In genomic region chr11:34650528-34650927, GRCh38 we compare ENCODE assay signal across 9 cellular contexts. TPM values are rescaled to one million over a fixed set of nuclear protein-coding genes. Genes with fewer than 3 reads are reported as not detected.
A peak's percentile ranks its signal among the peaks of the same experiment; 100 is the strongest.
DNase-seq lines count a peak whose midpoint lies in the region; ATAC-seq and TF ChIP-seq lines count a peak whose summit lies in the region.
"Had no signal": no experiment of that assay in that cellular context is flagged by ENCODE, and none has a peak within 500 bp of the region (broad histone marks: within the 10 kb centered on the region; RNA-seq: fewer than 3 reads in every experiment).

No MANE protein-coding gene starts in this region.

- TF ChIP-seq POLR2A in gastroesophageal sphincter (IDR thresholded peaks at IDR 0.05): no peak

- H3K27ac ChIP-seq in lower lobe of right lung (no peak overlapping the region), gastroesophageal sphincter (no peak overlapping the region), trophoblast cell (ENCODE audit: low read depth, low read length) (no peak overlapping the region)
- H3K27ac ChIP-seq: neutrophil had no signal

- no peak overlapping the region for H2BK120ac ChIP-seq in trophoblast cell (ENCODE audit: insufficient read depth, low read length, poor library complexity)

- H2BK5ac ChIP-seq in trophoblast cell (ENCODE audit: low read depth, low read length, poor library complexity): no peak overlapping the region

- ATAC-seq in GM19395 (IDR thresholded peaks at IDR 0.05; ENCODE audit: unreplicated experiment) (peak; percentile 94), HG03442 (IDR thresholded peaks at IDR 0.05; ENCODE audit: unreplicated experiment) (peak; percentile 91), lower lobe of right lung (peak; percentile 34 to 47), gastroesophageal sphincter (no peak)

- H3K27me3 ChIP-seq in lower lobe of right lung (ENCODE audit: low read depth) (no peaks in the 10 kb centered on the region), gastroesophageal sphincter (peaks cover 10% of the 10 kb centered on the region), trophoblast cell (ENCODE audit: insufficient read depth, low read length) (no peaks in the 10 kb centered on the region)

- no peak overlapping the region for H3K18ac ChIP-seq in trophoblast cell (ENCODE audit: low read length)

- H4K12ac ChIP-seq in trophoblast cell (ENCODE audit: low read depth, low read length): no peak overlapping the region

- H2BK12ac ChIP-seq in trophoblast cell (ENCODE audit: low read length): no peak overlapping the region

- peaks cover 4% of the 10 kb centered on the region for H3K36me3 ChIP-seq in lower lobe of right lung
- H3K36me3 ChIP-seq in gastroesophageal sphincter: no peaks in the 10 kb centered on the region
- no peaks in the 10 kb centered on the region for H3K36me3 ChIP-seq in trophoblast cell (ENCODE audit: control insufficient read depth in 1 of 2, insufficient read depth in 2 of 2, low read length in 2 of 2)
- H3K36me3 ChIP-seq: neutrophil had no signal

- no peak overlapping the region for H3K14ac ChIP-seq in trophoblast cell (ENCODE audit: low read length)

- no peak overlapping the region for H3K4ac ChIP-seq in trophoblast cell (ENCODE audit: low read depth, low read length)

- H3K9me3 ChIP-seq in lower lobe of right lung (no peaks in the 10 kb centered on the region), gastroesophageal sphincter (no peaks in the 10 kb centered on the region), trophoblast cell (ENCODE audit: insufficient read depth, low read depth, low read length) (peaks cover 1% of the 10 kb centered on the region)
- H3K9me3 ChIP-seq: neutrophil had no signal

- no peak for TF ChIP-seq CTCF in lower lobe of right lung (IDR thresholded peaks at IDR 0.05)
- TF ChIP-seq CTCF in gastroesophageal sphincter (IDR thresholded peaks at IDR 0.05): no peak

- H3K79me2 ChIP-seq in trophoblast cell (ENCODE audit: control insufficient read depth, insufficient read depth, low read length, poor library complexity): no peaks in the 10 kb centered on the region

- H3K9ac ChIP-seq in trophoblast cell (ENCODE audit: low read length): no peak overlapping the region

- H4K8ac ChIP-seq in trophoblast cell (ENCODE audit: low read depth, low read length): no peak overlapping the region

- H3K79me1 ChIP-seq in trophoblast cell (ENCODE audit: low read length): no peaks in the 10 kb centered on the region

- H3K23ac ChIP-seq in trophoblast cell (ENCODE audit: low read length): no peak overlapping the region

- WGBS in gastroesophageal sphincter (ENCODE audit: low coverage in 1 of 2), 2 donors: 49 to 66% methylated on average over 5 to 6 of the region's 6 CpGs
- no CpG with 5 or more reads among the region's 6 CpGs for WGBS in trophoblast cell (ENCODE audit: extremely low coverage, insufficient coverage, insufficient read length)

- no peak overlapping the region for H2AK5ac ChIP-seq in trophoblast cell (ENCODE audit: low read length)

- intact Hi-C loops in lower lobe of right lung (cut with DNase I): no loop called here

- H3K4me1 ChIP-seq in lower lobe of right lung: peaks cover 43% of the 10 kb centered on the region
- no peaks in the 10 kb centered on the region for H3K4me1 ChIP-seq in gastroesophageal sphincter
- H3K4me1 ChIP-seq in trophoblast cell (ENCODE audit: control insufficient read depth in 1 of 2, insufficient read depth in 2 of 2, low read length in 2 of 2): no peaks in the 10 kb centered on the region

- H3K4me3 ChIP-seq in lower lobe of right lung (no peak overlapping the region), gastroesophageal sphincter (no peak overlapping the region), trophoblast cell (ENCODE audit: low read depth, low read length) (no peak overlapping the region)

- no peak overlapping the region for H4K91ac ChIP-seq in trophoblast cell (ENCODE audit: low read depth, low read length)

- no peak for TF ChIP-seq EP300 in gastroesophageal sphincter (IDR thresholded peaks at IDR 0.05)

- no peak overlapping the region for H2AFZ ChIP-seq in trophoblast cell (ENCODE audit: insufficient read depth, low read length, poor library complexity)

- peak; percentile 45 to 74 for DNase-seq in activated CD8-positive, alpha-beta memory T cell treated with anti-CD3 and anti-CD28 coated beads for 4 hours (ENCODE audit: low read depth in 2 of 2)
- DNase-seq in lower lobe of right lung (no peak), RKO (ENCODE audit: low spot score) (no peak), HuH-7.5 (ENCODE audit: low spot score) (no peak), trophoblast cell (no peak)

- no peak overlapping the region for H3K4me2 ChIP-seq in trophoblast cell (ENCODE audit: low read length)

RNA-seq across cellular contexts. Expression of gene EHF, which starts 29.6 kb away (rescaled TPM):
- 60.5 TPM for total RNA-seq in lower lobe of right lung
- 10 to 100 TPM in 1 of 4 donors, 1 to 10 TPM in 1, under 1 TPM in 2; 0.13 to 30.0 (median 1.0) TPM for total RNA-seq in gastroesophageal sphincter
- 0.03 and 0.04 TPM in 2 replicates for polyA plus RNA-seq in trophoblast cell (2013)

Comparison
In these comparisons a context has a peak if more than half of its experiments do, and no peak if none do; other contexts are left out.
1. DNase-seq: peak in activated CD8-positive, alpha-beta memory T cell treated with anti-CD3 and anti-CD28 coated beads for 4 hours (2 of 2); none in lower lobe of right lung (single experiment), RKO (single experiment), HuH-7.5 (single experiment) and trophoblast cell (0 of 2).